In the genomic region with DNA sequence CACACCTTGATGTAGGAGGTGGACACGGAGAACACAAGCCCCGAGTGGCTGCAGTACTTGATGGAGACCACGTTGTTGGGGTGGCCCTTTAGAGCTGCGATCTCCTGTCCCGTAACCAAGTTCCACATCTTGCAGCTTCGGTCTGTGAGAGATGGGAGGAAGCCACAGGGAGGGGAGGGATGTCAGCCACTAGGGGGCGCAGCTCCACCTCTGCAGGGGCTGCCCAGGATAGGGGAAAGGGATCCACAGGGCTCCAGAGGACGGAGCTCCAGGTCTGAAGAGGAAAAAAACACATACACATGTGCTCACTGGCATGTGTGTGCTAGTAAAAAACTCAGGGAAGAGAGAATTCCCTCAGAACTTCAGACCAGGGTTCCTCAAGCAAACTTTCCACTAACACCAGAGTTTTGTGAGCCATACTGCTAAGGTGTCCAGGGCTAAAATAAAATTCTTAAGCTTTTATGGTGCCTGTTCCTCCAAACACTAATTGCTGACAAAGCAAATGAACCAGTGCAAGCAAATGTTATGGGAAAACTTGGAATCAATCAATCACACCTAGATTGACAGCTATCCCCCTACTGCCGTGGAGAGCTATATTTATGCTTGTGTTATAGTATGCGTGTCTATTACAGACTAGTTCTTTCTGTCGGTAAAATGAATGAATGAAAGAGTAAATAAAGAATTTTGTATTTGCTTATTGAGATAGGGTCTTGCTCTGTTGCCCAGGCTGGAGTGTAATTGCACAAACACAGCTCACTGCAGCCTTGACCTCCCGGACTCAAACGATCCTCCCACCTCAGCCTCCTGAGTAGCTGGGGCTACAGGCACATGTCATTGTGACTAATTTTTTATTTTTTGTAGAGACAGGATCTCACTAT, we compare ENCODE assay signal across 8 cellular contexts. TPM values are rescaled to one million over a fixed set of nuclear protein-coding genes. Genes with fewer than 3 reads are reported as not detected.
DNase-seq lines count a peak whose midpoint lies in the region; ATAC-seq and TF ChIP-seq lines count a peak whose summit lies in the region.

No MANE protein-coding gene starts in this region.

- no peak for TF ChIP-seq POLR2A in lower leg skin (IDR thresholded peaks at IDR 0.05)

- intact Hi-C loops in lower leg skin (cut with DNase I; ENCODE audit: low total_unique reads): no loop called here

- POLR2A ChIA-PET in CD8-positive, alpha-beta memory T cell (lab: Charles Lee): no interaction called here
- POLR2A ChIA-PET in HEK293 (lab: Yijun Ruan, JAX) (interaction anchor here (0.8 to 1.0 kb wide), 2 partner anchors 46 to 135 kb away, joined by 3 read pairs; no protein-coding TSS in a partner anchor), SK-N-SH (lab: Yijun Ruan, JAX) (no interaction called here)

- no peaks in the 10 kb centered on the region for H3F3A ChIP-seq in SK-N-SH (replicated peaks; ENCODE audit: insufficient read depth)

- TF ChIP-seq EP300 in SK-N-SH (IDR thresholded peaks at IDR 0.05; ENCODE audit: borderline replicate concordance in 1 of 2, low read depth in 1 of 2, low read length in 1 of 2): no peak

- peak overlapping the region in 3 of 8 donors; percentile 6 to 58 (median 54) for H3K27ac Mint-ChIP-seq in CD8-positive, alpha-beta memory T cell
- H3K27ac Mint-ChIP-seq in activated naive CD4-positive, alpha-beta T cell treated with anti-CD3 and anti-CD28 coated beads, Interleukin-2, amount 10 ng/mL, durations not matched to agents 7 days and 5 days: no peak overlapping the region
- peak overlapping the region; percentile 82 for H3K27ac Mint-ChIP-seq in stimulated activated effector memory CD8-positive, alpha-beta T cell treated with anti-CD3 and anti-CD28 coated beads, Interleukin-12 subunit alpha, Interleukin-12 subunit beta, amount 100 ng/mL, for 72 hours
- no peak overlapping the region for H3K27ac Mint-ChIP-seq in stimulated activated memory B cell treated with anti-CD40 and anti-IgM and Interleukin-4, amounts not matched to agents 10 μg/mL and 1 μg/mL and 100 μg/mL, for 72 hours

- WGBS in SK-N-SH (ENCODE audit: low lambda C conversion rate): 76% methylated on average over 13 of the region's 13 CpGs
- WGBS in liver: 87% methylated on average over 13 of the region's 13 CpGs
- WGBS in lower leg skin, 2 donors: 87% methylated on average over 13 of the region's 13 CpGs

- no peak overlapping the region for H3K4me2 ChIP-seq in SK-N-SH

- H3K4me1 ChIP-seq in CD8-positive, alpha-beta memory T cell (ENCODE audit: insufficient read depth, low read length): no peaks in the 10 kb centered on the region
- no peaks in the 10 kb centered on the region for H3K4me1 ChIP-seq in HEK293 (ENCODE audit: control insufficient read depth, insufficient read depth, low read length)
- H3K4me1 ChIP-seq in SK-N-SH (ENCODE audit: control insufficient read depth in 1 of 2, insufficient read depth in 2 of 2, low read depth in 1 of 2, low read length in 1 of 2): peaks cover 0 to 3% of the 10 kb centered on the region in 2 experiments; a peak in 1 of 4 replicates
- no peaks in the 10 kb centered on the region for H3K4me1 ChIP-seq in liver (ENCODE audit: control insufficient read depth in 4 of 4, insufficient read depth in 4 of 4, low read length in 3 of 4)

- H3K4me1 Mint-ChIP-seq in CD8-positive, alpha-beta memory T cell: no peaks in the 10 kb centered on the region
- no peaks in the 10 kb centered on the region for H3K4me1 Mint-ChIP-seq in activated naive CD4-positive, alpha-beta T cell treated with anti-CD3 and anti-CD28 coated beads, Interleukin-2, amount 10 ng/mL, durations not matched to agents 7 days and 5 days
- no peaks in the 10 kb centered on the region for H3K4me1 Mint-ChIP-seq in stimulated activated effector memory CD8-positive, alpha-beta T cell treated with anti-CD3 and anti-CD28 coated beads, Interleukin-12 subunit alpha, Interleukin-12 subunit beta, amount 100 ng/mL, for 72 hours
- no peaks in the 10 kb centered on the region for H3K4me1 Mint-ChIP-seq in stimulated activated memory B cell treated with anti-CD40 and anti-IgM and Interleukin-4, amounts not matched to agents 10 μg/mL and 1 μg/mL and 100 μg/mL, for 72 hours

- no peaks in the 10 kb centered on the region for H3K9me3 ChIP-seq in CD8-positive, alpha-beta memory T cell (ENCODE audit: low read length)
- H3K9me3 ChIP-seq in HEK293 (ENCODE audit: control insufficient read depth, insufficient read depth, low read depth, low read length) (no peaks in the 10 kb centered on the region), SK-N-SH (no peaks in the 10 kb centered on the region), liver (ENCODE audit: control insufficient read depth in 4 of 4, low read length in 3 of 4) (peaks cover 0 to 2% (median 0%) of the 10 kb centered on the region in 4 donors)

- peaks cover 13 to 97% (median 14%) of the 10 kb centered on the region in 3 donors for H3K36me3 Mint-ChIP-seq in CD8-positive, alpha-beta memory T cell
- peaks cover 62% of the 10 kb centered on the region for H3K36me3 Mint-ChIP-seq in activated naive CD4-positive, alpha-beta T cell treated with anti-CD3 and anti-CD28 coated beads, Interleukin-2, amount 10 ng/mL, durations not matched to agents 7 days and 5 days
- peaks cover 100% of the 10 kb centered on the region for H3K36me3 Mint-ChIP-seq in stimulated activated effector memory CD8-positive, alpha-beta T cell treated with anti-CD3 and anti-CD28 coated beads, Interleukin-12 subunit alpha, Interleukin-12 subunit beta, amount 100 ng/mL, for 72 hours
- H3K36me3 Mint-ChIP-seq in stimulated activated memory B cell treated with anti-CD40 and anti-IgM and Interleukin-4, amounts not matched to agents 10 μg/mL and 1 μg/mL and 100 μg/mL, for 72 hours: peaks cover 78% of the 10 kb centered on the region

- no peaks in the 10 kb centered on the region for H4K20me1 ChIP-seq in SK-N-SH (ENCODE audit: insufficient read depth)

- H2AFZ ChIP-seq in SK-N-SH (ENCODE audit: low read depth): no peak overlapping the region

- no peaks in the 10 kb centered on the region for H3K79me2 ChIP-seq in SK-N-SH (ENCODE audit: insufficient read depth)

- peaks cover 0 to 2% (median 0%) of the 10 kb centered on the region in 5 donors for H3K9me3 Mint-ChIP-seq in CD8-positive, alpha-beta memory T cell
- no peaks in the 10 kb centered on the region for H3K9me3 Mint-ChIP-seq in activated naive CD4-positive, alpha-beta T cell treated with anti-CD3 and anti-CD28 coated beads, Interleukin-2, amount 10 ng/mL, durations not matched to agents 7 days and 5 days
- no peaks in the 10 kb centered on the region for H3K9me3 Mint-ChIP-seq in stimulated activated effector memory CD8-positive, alpha-beta T cell treated with anti-CD3 and anti-CD28 coated beads, Interleukin-12 subunit alpha, Interleukin-12 subunit beta, amount 100 ng/mL, for 72 hours
- H3K9me3 Mint-ChIP-seq in stimulated activated memory B cell treated with anti-CD40 and anti-IgM and Interleukin-4, amounts not matched to agents 10 μg/mL and 1 μg/mL and 100 μg/mL, for 72 hours: no peaks in the 10 kb centered on the region

- H3K36me3 ChIP-seq in CD8-positive, alpha-beta memory T cell (ENCODE audit: insufficient read depth, low read length): peaks cover 64% of the 10 kb centered on the region
- H3K36me3 ChIP-seq in HEK293 (ENCODE audit: control insufficient read depth in 2 of 2, insufficient read depth in 1 of 2, low read length in 2 of 2) (no peaks in the 10 kb centered on the region), SK-N-SH (replicated peaks in 1 of 2; ENCODE audit: control insufficient read depth in 1 of 2, insufficient read depth in 2 of 2, low read length in 1 of 2) (no peaks in the 10 kb centered on the region), liver (ENCODE audit: control insufficient read depth in 4 of 4, insufficient read depth in 3 of 4, low read depth in 1 of 4, low read length in 3 of 4) (no peaks in the 10 kb centered on the region)

- CTCF ChIA-PET in CD8-positive, alpha-beta memory T cell (lab: Charles Lee): interaction anchor here (0.7 to 5.4 kb wide), 25 partner anchors 9 to 134 kb away, joined by 3 to 63 read pairs (median 5); a partner anchor contains a TSS
- CTCF ChIA-PET in HEK293 (lab: Yijun Ruan, JAX) (interaction anchor here (0.5 to 3.2 kb wide), 42 partner anchors 9 to 422 kb away, joined by 3 to 76 read pairs (median 4); no protein-coding TSS in a partner anchor), SK-N-SH (lab: Yijun Ruan, JAX) (interaction anchor here (1.0 to 6.7 kb wide), 13 partner anchors 8 to 139 kb away, joined by 3 to 54 read pairs (median 4); no protein-coding TSS in a partner anchor)
- CTCF ChIA-PET in activated naive CD4-positive, alpha-beta T cell treated with anti-CD3 and anti-CD28 coated beads, Interleukin-2, amount 10 ng/mL, durations not matched to agents 7 days and 5 days (lab: Charles Lee): interaction anchor here (0.7 to 4.7 kb wide), 25 partner anchors 9 to 139 kb away, joined by 3 to 120 read pairs (median 6); no protein-coding TSS in a partner anchor

- H3K4me3 ChIP-seq in CD8-positive, alpha-beta memory T cell (ENCODE audit: low read length): no peak overlapping the region
- H3K4me3 ChIP-seq in HEK293 (ENCODE audit: low read depth, low read length) (no peak overlapping the region), SK-N-SH (ENCODE audit: low read depth in 2 of 2, low read length in 1 of 2) (peak overlapping the region in 1 of 2 experiments; percentile 52; a peak in 1 of 4 replicates), liver (ENCODE audit: low read depth in 1 of 3, low read length in 3 of 3) (no peak overlapping the region), lower leg skin (ENCODE audit: low read depth, poor library complexity, severe bottlenecking) (no peak overlapping the region)

- no peak overlapping the region for H3K4me3 Mint-ChIP-seq in CD8-positive, alpha-beta memory T cell
- H3K4me3 Mint-ChIP-seq in activated naive CD4-positive, alpha-beta T cell treated with anti-CD3 and anti-CD28 coated beads, Interleukin-2, amount 10 ng/mL, durations not matched to agents 7 days and 5 days: no peak overlapping the region
- no peak overlapping the region for H3K4me3 Mint-ChIP-seq in stimulated activated effector memory CD8-positive, alpha-beta T cell treated with anti-CD3 and anti-CD28 coated beads, Interleukin-12 subunit alpha, Interleukin-12 subunit beta, amount 100 ng/mL, for 72 hours
- H3K4me3 Mint-ChIP-seq in stimulated activated memory B cell treated with anti-CD40 and anti-IgM and Interleukin-4, amounts not matched to agents 10 μg/mL and 1 μg/mL and 100 μg/mL, for 72 hours: no peak overlapping the region

- no peaks in the 10 kb centered on the region for H3K27me3 ChIP-seq in CD8-positive, alpha-beta memory T cell (ENCODE audit: insufficient read depth, low read length, poor library complexity, severe bottlenecking)
- H3K27me3 ChIP-seq in SK-N-SH (ENCODE audit: insufficient read depth) (no peaks in the 10 kb centered on the region), liver (ENCODE audit: control insufficient read depth in 4 of 4, insufficient read depth in 4 of 4, low read length in 3 of 4) (no peaks in the 10 kb centered on the region)

- no peaks in the 10 kb centered on the region for H3K9me2 ChIP-seq in SK-N-SH

- H3K9ac ChIP-seq in SK-N-SH: no peak overlapping the region
- no peak overlapping the region for H3K9ac ChIP-seq in liver (ENCODE audit: low read depth in 1 of 2, low read length in 2 of 2)

- DNase-seq in CD8-positive, alpha-beta memory T cell: peak; percentile 36 to 75 (median 50)
- DNase-seq in SK-N-SH (peak; percentile 77), lower leg skin (ENCODE audit: low spot score in 2 of 2) (no peak)
- peak; percentile 78 for DNase-seq in activated naive CD4-positive, alpha-beta T cell treated with anti-CD3 and anti-CD28 coated beads, Interleukin-2, amount 10 ng/mL, durations not matched to agents 7 days and 5 days
- DNase-seq in stimulated activated effector memory CD8-positive, alpha-beta T cell treated with anti-CD3 and anti-CD28 coated beads, Interleukin-12 subunit alpha, Interleukin-12 subunit beta, amount 100 ng/mL, for 72 hours (ENCODE audit: low spot score in 2 of 2): peak; percentile 64 to 82

- no peaks in the 10 kb centered on the region for H3K27me3 Mint-ChIP-seq in CD8-positive, alpha-beta memory T cell
- no peaks in the 10 kb centered on the region for H3K27me3 Mint-ChIP-seq in activated naive CD4-positive, alpha-beta T cell treated with anti-CD3 and anti-CD28 coated beads, Interleukin-2, amount 10 ng/mL, durations not matched to agents 7 days and 5 days
- no peaks in the 10 kb centered on the region for H3K27me3 Mint-ChIP-seq in stimulated activated memory B cell treated with anti-CD40 and anti-IgM and Interleukin-4, amounts not matched to agents 10 μg/mL and 1 μg/mL and 100 μg/mL, for 72 hours

- peak; percentile 67 for ATAC-seq in stimulated activated effector memory CD8-positive, alpha-beta T cell treated with anti-CD3 and anti-CD28 coated beads, Interleukin-12 subunit alpha, Interleukin-12 subunit beta, amount 100 ng/mL, for 72 hours
- no peak for ATAC-seq in stimulated activated memory B cell treated with anti-CD40 and anti-IgM and Interleukin-4, amounts not matched to agents 10 μg/mL and 1 μg/mL and 100 μg/mL, for 72 hours

- no peak overlapping the region for H3K27ac ChIP-seq in CD8-positive, alpha-beta memory T cell (ENCODE audit: low read depth, low read length)
- H3K27ac ChIP-seq in HEK293 (ENCODE audit: extremely low read depth, low read depth, low read length) (no peak overlapping the region), SK-N-SH (ENCODE audit: low read depth in 2 of 2, low read length in 1 of 2) (no peak overlapping the region), liver (ENCODE audit: low read depth in 1 of 2, low read length in 2 of 2) (no peak overlapping the region)

- TF ChIP-seq CTCF in HEK293 (tag by site-specific recombination; IDR thresholded peaks at IDR 0.05) (peak; percentile 21; the same call in 1 of the 2 replicates), SK-N-SH (IDR thresholded peaks at IDR 0.05) (peak; percentile 59), liver (IDR thresholded peaks at IDR 0.05; ENCODE audit: low read depth, low read length, missing input control) (peak; percentile 29), lower leg skin (IDR thresholded peaks at IDR 0.05) (no peak)

- peak; percentile 41 for TF ChIP-seq RAD21 in SK-N-SH (IDR thresholded peaks at IDR 0.05; ENCODE audit: low read length)
- peak; percentile 56 to 76 for TF ChIP-seq RAD21 in liver (IDR thresholded peaks at IDR 0.05)

RNA-seq across cellular contexts. Expression of a gene that starts 43.7 kb away (rescaled TPM):
- total RNA-seq in CD8-positive, alpha-beta memory T cell: 10 to 100 TPM; 37.5 to 37.6 TPM
- 9.9 TPM for polyA plus RNA-seq in CD8-positive, alpha-beta memory T cell
- 0.24 and 0.26 TPM in 2 replicates for polyA plus RNA-seq in SK-N-SH (2012; rRNA removed)
- 0.08 and 0.14 TPM in 2 replicates for polyA plus RNA-seq in SK-N-SH (2012; cell fraction: cytosol; rRNA removed)
- polyA plus RNA-seq in SK-N-SH (2012; cell fraction: nucleus; rRNA removed): 0.50 and 0.63 TPM in 2 replicates
- 1 to 10 TPM; 1.6 to 1.9 TPM for total RNA-seq in liver
- under 1 TPM; 0.42 to 0.45 TPM for polyA plus RNA-seq in liver
- 1 to 10 TPM in 2 of 4 donors, under 1 TPM in 2; 0.38 to 1.6 (median 1.0) TPM for total RNA-seq in lower leg skin

Comparison
In these comparisons a context has a peak if more than half of its experiments do, and no peak if none do; other contexts are left out.
1. DNase-seq: peak in CD8-positive, alpha-beta memory T cell (5 of 5), SK-N-SH (single experiment), activated naive CD4-positive, alpha-beta T cell treated with anti-CD3 and anti-CD28 coated beads, Interleukin-2, amount 10 ng/mL, durations not matched to agents 7 days and 5 days (single experiment) and stimulated activated effector memory CD8-positive, alpha-beta T cell treated with anti-CD3 and anti-CD28 coated beads, Interleukin-12 subunit alpha, Interleukin-12 subunit beta, amount 100 ng/mL, for 72 hours (2 of 2); none in lower leg skin (0 of 2).
2. CTCF ChIP-seq: peak in HEK293 (single experiment), SK-N-SH (single experiment) and liver (single experiment); none in lower leg skin (0 of 3).
3. RNA of a gene that starts 43.7 kb away (total RNA-seq): 37.5 to 37.6 TPM in CD8-positive, alpha-beta memory T cell; 1.6 to 1.9 TPM in liver and 0.38 to 1.6 TPM in lower leg skin; every median in the first group is over 10 times any median in the second.